In the genomic region with DNA sequence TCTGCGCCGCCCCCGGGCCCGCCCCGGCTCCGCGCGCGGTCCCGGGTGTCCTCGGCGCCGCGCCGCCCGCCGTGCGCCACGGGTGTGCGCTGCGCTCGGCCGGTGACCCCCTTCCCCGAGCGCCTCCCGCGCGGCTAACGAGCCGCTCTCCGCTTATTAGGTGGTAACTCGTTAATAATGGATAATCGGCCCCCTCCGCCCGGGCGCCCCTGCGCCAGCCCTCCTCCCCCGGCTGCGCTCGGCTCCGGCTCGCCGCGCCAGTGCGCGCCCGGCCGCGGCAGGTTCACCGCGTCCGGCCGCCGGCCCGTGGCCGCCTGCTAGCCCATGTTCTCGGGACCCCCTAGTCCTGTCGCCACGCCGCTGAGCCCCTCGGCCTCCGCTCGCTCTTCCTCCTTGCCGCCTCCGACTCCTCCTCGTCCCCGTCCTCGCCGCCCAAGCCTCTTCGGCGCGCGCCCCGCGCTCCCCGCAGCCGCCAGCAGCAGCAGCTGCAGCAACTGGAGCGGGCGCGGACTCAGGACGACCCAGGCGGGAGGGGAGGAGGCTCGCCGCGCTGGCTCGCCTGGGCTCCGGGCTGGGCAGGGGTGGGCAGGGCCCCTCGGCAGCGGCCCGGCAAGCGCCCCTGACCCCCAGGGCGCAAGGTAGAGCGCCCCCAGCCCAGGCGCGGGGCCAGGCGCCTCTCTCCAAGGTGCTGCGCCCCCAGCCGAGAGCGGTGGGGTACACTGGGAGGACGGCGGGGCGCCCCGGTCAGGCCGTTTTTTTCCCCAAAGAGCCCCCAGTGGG, we compare ENCODE assay signal across 8 cellular contexts. TPM values are rescaled to one million over a fixed set of nuclear protein-coding genes. Genes with fewer than 3 reads are reported as not detected.
DNase-seq lines count a peak whose midpoint lies in the region; ATAC-seq and TF ChIP-seq lines count a peak whose summit lies in the region.

No MANE protein-coding gene starts in this region.

- DNase-seq in DMS53 (lab: John Stamatoyannopoulos, UW) (peak; percentile 78), DMS53 treated with DMSO at 0.1 percent for 48 hours (lab: John Stamatoyannopoulos, UW; ENCODE audit: unreplicated experiment) (no peak), NCI-H774 (lab: John Stamatoyannopoulos, UW) (peak; percentile 55), neural progenitor cell (ENCODE audit: low spot score) (peak; percentile 86)
- DNase-seq in T-helper 2 cell treated with Interferon-gamma antibody and Interleukin-4, amounts not matched to agents 5 μg/mL and 100 μg/mL, for 36 hours (ENCODE audit: low spot score) = no peak
- DNase-seq in activated effector memory CD4-positive, alpha-beta T cell treated with Interleukin-2 at 50 U/mL for 16 hours = no peak

- no peaks in the 10 kb centered on the region for H3K36me3 Mint-ChIP-seq in neural progenitor cell
- H3K36me3 Mint-ChIP-seq in T-helper 2 cell treated with Interferon-gamma antibody and Interleukin-4, amounts not matched to agents 5 μg/mL and 100 μg/mL, for 36 hours (ENCODE audit: low read depth) = no peaks in the 10 kb centered on the region

- TF ChIP-seq CTCF in neural progenitor cell (IDR thresholded peaks at IDR 0.05) = no peak

- no peaks in the 10 kb centered on the region for H3K79me2 ChIP-seq in neural progenitor cell (ENCODE audit: low read depth)

- H3K4me3 Mint-ChIP-seq in neural progenitor cell = peak overlapping the region; percentile 89
- no peak overlapping the region for H3K4me3 Mint-ChIP-seq in T-helper 2 cell treated with Interferon-gamma antibody and Interleukin-4, amounts not matched to agents 5 μg/mL and 100 μg/mL, for 36 hours

- H4K20me1 ChIP-seq in neural progenitor cell (ENCODE audit: low read depth) = peaks cover 25% of the 10 kb centered on the region

- H3K4me2 ChIP-seq in neural progenitor cell = peak overlapping the region; percentile 84

- peak; percentile 35 for ATAC-seq in esophagus mucosa
- ATAC-seq in GM21737 (IDR thresholded peaks at IDR 0.05; ENCODE audit: unreplicated experiment) = no peak

- H3K27me3 ChIP-seq in neural progenitor cell = peaks cover 80% of the 10 kb centered on the region

- peaks cover 11% of the 10 kb centered on the region for H3F3A ChIP-seq in neural progenitor cell (ENCODE audit: low read depth)

- peak overlapping the region; percentile 88 for H3K4me3 ChIP-seq in neural progenitor cell

- H3K27me3 Mint-ChIP-seq in neural progenitor cell (ENCODE audit: insufficient read depth, low read depth) = peaks cover 60% of the 10 kb centered on the region
- H3K27me3 Mint-ChIP-seq in T-helper 2 cell treated with Interferon-gamma antibody and Interleukin-4, amounts not matched to agents 5 μg/mL and 100 μg/mL, for 36 hours (ENCODE audit: low read depth) = peaks cover 71% of the 10 kb centered on the region

- peaks cover 30% of the 10 kb centered on the region for H3K4me1 ChIP-seq in neural progenitor cell

- no peak overlapping the region for H3K9ac ChIP-seq in neural progenitor cell

- H3K36me3 ChIP-seq in neural progenitor cell = no peaks in the 10 kb centered on the region

- H2AFZ ChIP-seq in neural progenitor cell (replicated peaks) = peak overlapping the region; percentile 67

- H3K9me3 ChIP-seq in neural progenitor cell (ENCODE audit: low read depth) = no peaks in the 10 kb centered on the region

- no peaks in the 10 kb centered on the region for H3K9me3 Mint-ChIP-seq in neural progenitor cell
- H3K9me3 Mint-ChIP-seq in T-helper 2 cell treated with Interferon-gamma antibody and Interleukin-4, amounts not matched to agents 5 μg/mL and 100 μg/mL, for 36 hours = no peaks in the 10 kb centered on the region

- no peak overlapping the region for H3K27ac Mint-ChIP-seq in neural progenitor cell
- no peak overlapping the region for H3K27ac Mint-ChIP-seq in T-helper 2 cell treated with Interferon-gamma antibody and Interleukin-4, amounts not matched to agents 5 μg/mL and 100 μg/mL, for 36 hours

- no peak overlapping the region for H3K27ac ChIP-seq in neural progenitor cell

- H3K4me1 Mint-ChIP-seq in neural progenitor cell = peaks cover 23% of the 10 kb centered on the region
- H3K4me1 Mint-ChIP-seq in T-helper 2 cell treated with Interferon-gamma antibody and Interleukin-4, amounts not matched to agents 5 μg/mL and 100 μg/mL, for 36 hours (ENCODE audit: low read depth) = peaks cover 2% of the 10 kb centered on the region

RNA-seq across cellular contexts. Expression of gene KCNMA1, which starts 0.6 kb away (rescaled TPM):
- total RNA-seq in esophagus mucosa = 5.4 TPM
- total RNA-seq in neural progenitor cell (ENCODE audit: low replicate concordance) = 2.4 and 3.7 TPM in 2 replicates

Comparison
In these comparisons a context has a peak if more than half of its experiments do, and no peak if none do; other contexts are left out.
1. DNase-seq: peak in DMS53 (single experiment), NCI-H774 (single experiment) and neural progenitor cell (single experiment); none in DMS53 treated with DMSO at 0.1 percent for 48 hours (single experiment), T-helper 2 cell treated with Interferon-gamma antibody and Interleukin-4, amounts not matched to agents 5 μg/mL and 100 μg/mL, for 36 hours (single experiment) and activated effector memory CD4-positive, alpha-beta T cell treated with Interleukin-2 at 50 U/mL for 16 hours (single experiment).